20 cellular contexts compared by ENCODE assay signal in the genomic region with DNA sequence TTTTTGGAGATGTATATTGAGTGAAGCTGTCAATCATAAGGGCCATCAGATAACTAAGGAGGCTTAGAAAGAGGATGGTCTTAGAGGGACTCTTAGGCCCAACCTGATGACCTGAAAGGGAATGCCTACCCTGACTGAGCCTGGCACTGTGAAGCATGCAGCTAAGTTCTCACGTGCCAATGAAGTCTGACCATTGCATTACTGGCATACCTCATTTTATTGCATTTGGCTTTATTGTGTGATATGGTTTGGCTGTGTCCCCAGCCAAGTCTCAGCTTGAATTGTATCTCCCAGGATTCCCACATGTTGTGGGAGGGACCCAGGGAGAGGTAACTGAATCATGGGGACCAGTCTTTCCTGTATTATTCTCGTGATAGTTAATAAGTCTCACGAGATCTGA.
"Had no signal": no experiment of that assay in that cellular context is flagged by ENCODE, and none has a peak within 500 bp of the region (broad histone marks: within the 10 kb centered on the region; RNA-seq: fewer than 3 reads in every experiment).

No MANE protein-coding gene starts in this region.

- H3K9me3 ChIP-seq: adrenal gland, ascending aorta, colonic mucosa, left lung, thyroid gland, upper lobe of right lung had no signal

- DNase-seq: activated CD4-positive, alpha-beta T cell treated with anti-CD3 and anti-CD28 coated beads, Interleukin-2, amount 10 ng/mL, durations not matched to agents 7 days and 5 days; activated CD8-positive, alpha-beta memory T cell treated with anti-CD3 and anti-CD28 coated beads, Interleukin-2, amount 10 ng/mL, durations not matched to agents 7 days and 5 days; activated CD8-positive, alpha-beta T cell treated with anti-CD3 and anti-CD28 coated beads for 36 hours; adrenal gland; colonic mucosa; foreskin fibroblast; left lung; natural killer cell; retina; stimulated activated CD4-positive, alpha-beta T cell treated with anti-CD3 and anti-CD28 coated beads, Interleukin-4, amount 100 ng/mL, for 24 hours; thyroid gland; upper lobe of right lung had no signal

- H3K27me3 ChIP-seq: adrenal gland, ascending aorta, colonic mucosa, dorsolateral prefrontal cortex, left lung, thyroid gland, upper lobe of right lung had no signal

- H3K4me3 ChIP-seq: adrenal gland, ascending aorta, colonic mucosa, dorsolateral prefrontal cortex, left lung, thyroid gland, upper lobe of right lung had no signal

- H3K27ac ChIP-seq: adrenal gland, ascending aorta, colonic mucosa, dorsolateral prefrontal cortex, left lung, thyroid gland, upper lobe of right lung, VCaP had no signal

- H3K36me3 ChIP-seq: adrenal gland, ascending aorta, colonic mucosa, left lung, thyroid gland, upper lobe of right lung had no signal

- H3K27me3 Mint-ChIP-seq: activated CD8-positive, alpha-beta memory T cell treated with anti-CD3 and anti-CD28 coated beads, Interleukin-2, amount 10 ng/mL, durations not matched to agents 7 days and 5 days had no signal

- H3K4me1 ChIP-seq: adrenal gland, ascending aorta, colonic mucosa, left lung, thyroid gland, upper lobe of right lung had no signal

- H3K36me3 Mint-ChIP-seq: activated CD8-positive, alpha-beta memory T cell treated with anti-CD3 and anti-CD28 coated beads, Interleukin-2, amount 10 ng/mL, durations not matched to agents 7 days and 5 days; activated naive CD4-positive, alpha-beta T cell treated with anti-CD3 and anti-CD28 coated beads, Interleukin-2, amount 50 U/mL, for 72 hours; natural killer cell; T-cell had no signal

- H3K4me3 Mint-ChIP-seq: activated CD4-positive, alpha-beta T cell treated with anti-CD3 and anti-CD28 coated beads, Interleukin-2, amount 10 ng/mL, durations not matched to agents 7 days and 5 days; activated CD8-positive, alpha-beta memory T cell treated with anti-CD3 and anti-CD28 coated beads, Interleukin-2, amount 10 ng/mL, durations not matched to agents 7 days and 5 days; activated CD8-positive, alpha-beta T cell treated with anti-CD3 and anti-CD28 coated beads for 36 hours; natural killer cell; stimulated activated naive CD8-positive, alpha-beta T cell treated with anti-CD3 and anti-CD28 coated beads, Interleukin-15, Interleukin-2, amounts not matched to agents 100 ng/mL and 50 ng/mL, for 24 hours; T-cell; T-helper 2 cell treated with Interferon-gamma antibody and Interleukin-4, amounts not matched to agents 5 μg/mL and 100 μg/mL, for 36 hours had no signal

- H3K9me3 Mint-ChIP-seq: activated CD4-positive, alpha-beta T cell treated with anti-CD3 and anti-CD28 coated beads, Interleukin-2, amount 10 ng/mL, durations not matched to agents 7 days and 5 days; activated CD8-positive, alpha-beta T cell treated with anti-CD3 and anti-CD28 coated beads for 36 hours; activated naive CD4-positive, alpha-beta T cell treated with anti-CD3 and anti-CD28 coated beads, Interleukin-2, amount 50 U/mL, for 72 hours; natural killer cell; stimulated activated naive CD8-positive, alpha-beta T cell treated with anti-CD3 and anti-CD28 coated beads, Interleukin-15, Interleukin-2, amounts not matched to agents 100 ng/mL and 50 ng/mL, for 24 hours; T-cell; T-helper 2 cell treated with Interferon-gamma antibody and Interleukin-4, amounts not matched to agents 5 μg/mL and 100 μg/mL, for 36 hours had no signal

- ATAC-seq: activated CD4-positive, CD25-positive, alpha-beta regulatory T cell treated with anti-CD3 and anti-CD28 coated beads, Interleukin-2, amount 50 U/mL, for 24 hours; activated CD8-positive, alpha-beta memory T cell treated with anti-CD3 and anti-CD28 coated beads, Interleukin-2, amount 10 ng/mL, durations not matched to agents 7 days and 5 days; activated CD8-positive, alpha-beta T cell treated with anti-CD3 and anti-CD28 coated beads for 36 hours; activated naive CD4-positive, alpha-beta T cell treated with anti-CD3 and anti-CD28 coated beads, Interleukin-2, amount 50 U/mL, for 72 hours; left lung; natural killer cell; T-cell; upper lobe of right lung had no signal

- H3K4me1 Mint-ChIP-seq: activated CD4-positive, alpha-beta T cell treated with anti-CD3 and anti-CD28 coated beads, Interleukin-2, amount 10 ng/mL, durations not matched to agents 7 days and 5 days; activated CD8-positive, alpha-beta memory T cell treated with anti-CD3 and anti-CD28 coated beads, Interleukin-2, amount 10 ng/mL, durations not matched to agents 7 days and 5 days; natural killer cell; T-cell had no signal
